ENCODE assay signal across 10 cellular contexts in the genomic region with DNA sequence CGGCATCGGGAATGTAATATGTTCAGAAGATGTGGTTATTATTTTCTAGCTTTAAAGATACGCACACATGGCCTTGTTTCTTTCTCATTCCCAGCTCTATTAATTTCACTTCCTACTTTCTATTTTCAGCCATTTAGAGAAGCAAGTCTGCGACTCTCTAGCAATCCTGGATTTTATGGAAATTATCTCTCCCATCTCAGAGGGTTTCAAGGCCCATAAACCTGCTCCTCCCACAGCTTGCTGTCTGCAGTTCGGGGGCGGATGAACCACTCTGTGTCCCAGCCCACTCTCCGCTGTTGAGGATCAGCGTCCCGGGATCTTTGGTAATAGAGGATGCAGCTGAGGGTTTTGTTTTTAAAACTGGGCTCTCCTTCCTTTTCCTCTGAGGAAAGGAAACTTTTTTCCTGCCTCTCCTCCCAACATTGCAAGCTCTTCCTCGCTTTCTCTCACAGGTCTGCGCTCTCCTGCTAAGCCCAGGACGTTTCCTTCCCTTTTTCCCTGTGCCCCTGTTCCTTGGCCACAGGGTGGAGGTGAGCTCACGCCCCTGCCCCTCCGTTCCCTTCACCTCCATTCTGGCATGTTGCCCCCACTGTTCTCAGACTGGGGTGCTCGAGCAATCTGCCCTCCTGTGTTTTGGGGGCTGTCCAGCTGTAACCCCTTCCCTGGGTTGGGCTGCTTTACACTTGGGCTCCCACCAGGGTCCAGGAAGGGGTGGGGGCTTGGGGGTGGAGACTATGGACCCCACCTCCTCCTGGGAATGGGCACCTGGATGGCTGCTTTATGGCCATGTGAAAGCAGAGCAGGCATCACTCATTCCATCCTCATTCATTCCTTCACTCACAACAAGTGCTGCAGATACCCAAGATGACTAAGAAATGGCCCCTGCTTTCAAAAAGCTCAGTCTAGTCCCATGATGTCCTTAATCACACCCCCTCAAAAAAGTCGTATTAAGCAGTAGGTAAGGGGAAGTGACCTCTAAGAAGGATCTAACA. TPM values are rescaled to one million over a fixed set of nuclear protein-coding genes. Genes with fewer than 3 reads are reported as not detected.
DNase-seq lines count a peak whose midpoint lies in the region; ATAC-seq and TF ChIP-seq lines count a peak whose summit lies in the region.
"Had no signal": no experiment of that assay in that cellular context is flagged by ENCODE, and none has a peak within 500 bp of the region (broad histone marks: within the 10 kb centered on the region; RNA-seq: fewer than 3 reads in every experiment).

No MANE protein-coding gene starts in this region.

- 37% methylated on average over 16 of the region's 16 CpGs for WGBS in smooth muscle cell (ENCODE audit: low lambda C conversion rate)

- TF ChIP-seq CTCF in OCI-LY3 (IDR thresholded peaks at IDR 0.05; ENCODE audit: low read depth, low read length) (no peak), smooth muscle cell (IDR thresholded peaks at IDR 0.05; ENCODE audit: borderline replicate concordance, insufficient read depth, poor library complexity, severe bottlenecking) (no peak)

- H3K4me2 ChIP-seq in OCI-LY3 (ENCODE audit: low read length) (peak overlapping the region; percentile 83), smooth muscle cell (peak overlapping the region; percentile 72)
- H3K4me2 ChIP-seq: PC-9 had no signal

- no peaks in the 10 kb centered on the region for H3K9me3 Mint-ChIP-seq in activated CD4-positive, alpha-beta memory T cell treated with anti-CD3 and anti-CD28 coated beads for 36 hours

- H3K36me3 ChIP-seq in OCI-LY3 (replicated peaks; ENCODE audit: low read depth, low read length), result no peaks in the 10 kb centered on the region
- H3K36me3 ChIP-seq in iPS-15b (ENCODE audit: control insufficient read depth, insufficient read depth, low read length), result no peaks in the 10 kb centered on the region
- H3K36me3 ChIP-seq in smooth muscle cell (ENCODE audit: low read depth), result no peaks in the 10 kb centered on the region

- H2AFZ ChIP-seq in OCI-LY3 (ENCODE audit: low read depth, low read length), result no peak overlapping the region
- peak overlapping the region; percentile 23 for H2AFZ ChIP-seq in smooth muscle cell (ENCODE audit: low read depth)
- H2AFZ ChIP-seq: PC-9 had no signal

- DNase-seq in smooth muscle cell (lab: John Stamatoyannopoulos, UW; ENCODE audit: unreplicated experiment) (no peak), occipital lobe (lab: John Stamatoyannopoulos, UW) (no peak)
- DNase-seq in activated CD4-positive, alpha-beta memory T cell treated with anti-CD3 and anti-CD28 coated beads for 36 hours, result no peak
- DNase-seq: activated naive CD8-positive, alpha-beta T cell treated with anti-CD3 and anti-CD28 coated beads for 36 hours; MM.1S; PC-9 had no signal

- H3K36me3 Mint-ChIP-seq in activated CD4-positive, alpha-beta memory T cell treated with anti-CD3 and anti-CD28 coated beads for 36 hours, result no peaks in the 10 kb centered on the region
- H3K36me3 Mint-ChIP-seq: activated naive CD8-positive, alpha-beta T cell treated with anti-CD3 and anti-CD28 coated beads for 36 hours had no signal

- peaks cover 13% of the 10 kb centered on the region for H3K27me3 Mint-ChIP-seq in activated CD4-positive, alpha-beta memory T cell treated with anti-CD3 and anti-CD28 coated beads for 36 hours

- H3K27ac Mint-ChIP-seq in activated CD4-positive, alpha-beta memory T cell treated with anti-CD3 and anti-CD28 coated beads for 36 hours, result no peak overlapping the region
- H3K27ac Mint-ChIP-seq: activated naive CD8-positive, alpha-beta T cell treated with anti-CD3 and anti-CD28 coated beads for 36 hours had no signal

- peak overlapping the region; percentile 66 for H3K4me3 ChIP-seq in OCI-LY3 (ENCODE audit: low read length)
- peak overlapping the region; percentile 56 for H3K4me3 ChIP-seq in iPS-15b (ENCODE audit: low read depth, low read length)
- peak overlapping the region; percentile 24 for H3K4me3 ChIP-seq in smooth muscle cell
- H3K4me3 ChIP-seq: PC-9 had no signal

- CTCF ChIA-PET in activated CD4-positive, alpha-beta memory T cell treated with anti-CD3 and anti-CD28 coated beads for 36 hours (lab: Charles Lee), result interaction anchor here (0.6 kb wide), 1 partner anchor 36 kb away, joined by 4 read pairs; no protein-coding TSS in a partner anchor

- ATAC-seq in GM21723 (IDR thresholded peaks at IDR 0.05; ENCODE audit: unreplicated experiment), result peak; percentile 33
- no peak for ATAC-seq in GM21825 (IDR thresholded peaks at IDR 0.05; ENCODE audit: unreplicated experiment)

- H4K20me1 ChIP-seq in OCI-LY3 (ENCODE audit: insufficient read depth, low read length) (no peaks in the 10 kb centered on the region), smooth muscle cell (ENCODE audit: low read depth) (no peaks in the 10 kb centered on the region)

- no peak overlapping the region for H3K4me3 Mint-ChIP-seq in activated CD4-positive, alpha-beta memory T cell treated with anti-CD3 and anti-CD28 coated beads for 36 hours
- H3K4me3 Mint-ChIP-seq: activated naive CD8-positive, alpha-beta T cell treated with anti-CD3 and anti-CD28 coated beads for 36 hours had no signal

- no peaks in the 10 kb centered on the region for H3K9me3 ChIP-seq in OCI-LY3 (ENCODE audit: insufficient read depth, low read length)
- no peaks in the 10 kb centered on the region for H3K9me3 ChIP-seq in iPS-15b (ENCODE audit: control insufficient read depth, insufficient read depth, low read length)
- H3K9me3 ChIP-seq in smooth muscle cell (replicated peaks; ENCODE audit: low read depth), result no peaks in the 10 kb centered on the region

- POLR2A ChIA-PET in activated CD4-positive, alpha-beta memory T cell treated with anti-CD3 and anti-CD28 coated beads for 36 hours (lab: Charles Lee), result no interaction called here

- H3F3A ChIP-seq in smooth muscle cell (ENCODE audit: low read depth), result no peaks in the 10 kb centered on the region

- H3K27me3 ChIP-seq in OCI-LY3 (ENCODE audit: low read depth, low read length) (peaks cover 8% of the 10 kb centered on the region; the same call in 1 of the 2 replicates), iPS-15b (ENCODE audit: control insufficient read depth, insufficient read depth, low read length) (no peaks in the 10 kb centered on the region), smooth muscle cell (ENCODE audit: low read depth) (peaks cover 14% of the 10 kb centered on the region)

- H3K4me1 Mint-ChIP-seq in activated CD4-positive, alpha-beta memory T cell treated with anti-CD3 and anti-CD28 coated beads for 36 hours (ENCODE audit: low read depth), result peaks cover 13% of the 10 kb centered on the region

- intact Hi-C loops in activated CD4-positive, alpha-beta memory T cell treated with anti-CD3 and anti-CD28 coated beads for 36 hours (cut with micrococcal nuclease), result no loop called here

- H3K4me1 ChIP-seq in OCI-LY3 (ENCODE audit: low read length) (peaks cover 22% of the 10 kb centered on the region), iPS-15b (ENCODE audit: control insufficient read depth, insufficient read depth, low read length) (peaks cover 6% of the 10 kb centered on the region), smooth muscle cell (ENCODE audit: low read depth) (no peaks in the 10 kb centered on the region)

- H3K79me2 ChIP-seq in OCI-LY3 (ENCODE audit: low read length), result no peaks in the 10 kb centered on the region
- no peaks in the 10 kb centered on the region for H3K79me2 ChIP-seq in smooth muscle cell (ENCODE audit: low read depth)

- H3K9ac ChIP-seq in OCI-LY3 (ENCODE audit: low read length) (peak overlapping the region; percentile 34; the same call in 1 of the 2 replicates), iPS-15b (ENCODE audit: low read depth, low read length) (no peak overlapping the region), smooth muscle cell (ENCODE audit: low read depth) (no peak overlapping the region)

- H3K27ac ChIP-seq in OCI-LY3 (ENCODE audit: low read length) (peak overlapping the region; percentile 60), smooth muscle cell (ENCODE audit: low read depth) (no peak overlapping the region)
- H3K27ac ChIP-seq: PC-9 had no signal

RNA-seq across cellular contexts. Expression of a gene that starts 54.9 kb away (rescaled TPM):
- total RNA-seq in smooth muscle cell (7.5 and 11.6 TPM in 2 replicates), occipital lobe (9.2 TPM)
- polyA plus RNA-seq in smooth muscle cell, result 6.2 and 10.9 TPM in 2 replicates
- 10 to 100 TPM in 1 of 2 experiments, 1 to 10 TPM in 1; 9.7 to 10.1 TPM for total RNA-seq in activated CD4-positive, alpha-beta memory T cell treated with anti-CD3 and anti-CD28 coated beads for 36 hours
